In the genomic region with DNA sequence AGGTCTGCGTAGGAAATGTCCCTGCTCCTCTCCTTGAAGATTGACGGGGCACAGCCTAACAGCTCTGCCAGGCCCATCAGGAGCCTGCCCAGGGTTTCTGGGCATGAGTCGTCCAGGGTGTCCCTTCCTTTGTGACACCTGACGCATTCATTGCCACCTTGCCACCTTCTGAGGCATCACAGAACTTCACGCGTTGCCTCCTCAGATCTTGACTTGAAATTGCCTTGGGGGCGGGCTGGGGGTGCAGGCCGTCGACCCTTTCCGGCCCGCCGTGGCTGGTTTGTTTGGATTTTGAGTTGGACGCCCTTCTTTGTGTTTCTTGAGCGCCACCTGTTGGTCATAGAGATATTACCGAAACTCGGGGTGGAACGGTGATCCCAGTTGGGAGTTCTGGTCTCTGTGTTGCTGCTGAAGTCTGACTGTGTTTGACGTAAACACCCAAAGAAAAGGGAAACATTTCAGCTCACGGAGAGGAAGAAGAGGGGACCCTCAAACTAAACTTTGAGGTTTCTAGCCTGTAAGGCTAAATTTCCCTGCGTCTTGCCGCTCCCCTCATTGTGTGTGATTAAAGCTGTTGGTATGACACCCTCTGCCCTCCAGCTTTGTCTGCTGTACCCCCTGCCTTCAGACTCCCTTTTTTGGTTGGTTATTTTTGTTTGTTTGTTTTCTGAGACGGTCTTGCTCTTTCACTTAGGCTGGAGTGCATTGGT, we compare ENCODE assay signal across 7 cellular contexts. TPM values are rescaled to one million over a fixed set of nuclear protein-coding genes. Genes with fewer than 3 reads are reported as not detected.
DNase-seq lines count a peak whose midpoint lies in the region; ATAC-seq, FAIRE-seq and TF ChIP-seq lines count a peak whose summit lies in the region.

No MANE protein-coding gene starts in this region.

- ATAC-seq in HG03432 (IDR thresholded peaks at IDR 0.05; ENCODE audit: unreplicated experiment) = no peak

- no peak overlapping the region for H2AFZ ChIP-seq in keratinocyte (ENCODE audit: control insufficient read depth, low read length)

- no peaks in the 10 kb centered on the region for H4K20me1 ChIP-seq in keratinocyte (ENCODE audit: control insufficient read depth, extremely low read depth, insufficient read depth, low read length)

- H3K4me1 ChIP-seq in keratinocyte (ENCODE audit: control insufficient read depth, extremely low read depth, insufficient read depth, low read length) = peaks cover 7% of the 10 kb centered on the region

- H3K36me3 ChIP-seq in keratinocyte (ENCODE audit: control insufficient read depth in 2 of 2, extremely low read depth in 1 of 2, insufficient read depth in 2 of 2, low read length in 2 of 2) = peaks cover 4 to 8% of the 10 kb centered on the region in 2 experiments

- H3K4me2 ChIP-seq in keratinocyte (ENCODE audit: control insufficient read depth, extremely low read depth, insufficient read depth, low read depth, low read length) = peak overlapping the region; percentile 39

- H3K9me1 ChIP-seq in keratinocyte (ENCODE audit: control insufficient read depth, extremely low read depth, insufficient read depth, low read length) = no peaks in the 10 kb centered on the region

- no peak for FAIRE-seq in keratinocyte (lab: Jason Lieb, UNC)

- H3K9me3 ChIP-seq in keratinocyte (ENCODE audit: control insufficient read depth, low read depth, low read length) = no peaks in the 10 kb centered on the region

- H3K27ac ChIP-seq in VCaP (peak overlapping the region; percentile 56), keratinocyte (ENCODE audit: control insufficient read depth, insufficient read depth, low read length) (peak overlapping the region; percentile 30)

- peak overlapping the region in 1 of 3 experiments; percentile 19 for H3K4me3 ChIP-seq in keratinocyte (ENCODE audit: control insufficient read depth in 2 of 3, extremely low read depth in 1 of 3, insufficient read depth in 2 of 3, low read depth in 1 of 3, low read length in 3 of 3)

- H3K79me2 ChIP-seq in keratinocyte (ENCODE audit: control insufficient read depth, insufficient read depth, low read length) = peaks cover 67% of the 10 kb centered on the region

- dilution Hi-C loops in keratinocyte (cut with MboI; ENCODE audit: extremely low pct_ligation_motif_present, low sequenced_read_pairs) = no loop called here

- no peaks in the 10 kb centered on the region for H3K27me3 ChIP-seq in keratinocyte (ENCODE audit: control insufficient read depth, extremely low read depth, insufficient read depth, low read length)

- DNase-seq in NCI-H146 treated with DMSO at 0.1 percent for 48 hours (lab: John Stamatoyannopoulos, UW; ENCODE audit: unreplicated experiment) = peak; percentile 29
- DNase-seq in brain pericyte (ENCODE audit: low read depth, low spot score) = peak; percentile 52
- DNase-seq in keratinocyte (ENCODE audit: low read depth, low spot score) = no peak
- DNase-seq in stimulated activated CD4-positive, alpha-beta T cell treated with anti-CD3 and anti-CD28 coated beads, Interleukin-15, amount 100 ng/mL, for 48 hours (ENCODE audit: low read depth in 2 of 2) = peak; percentile 43 to 55

- H3K9ac ChIP-seq in keratinocyte (ENCODE audit: control insufficient read depth, extremely low read depth, insufficient read depth, low read length) = peak overlapping the region; percentile 22

- TF ChIP-seq CTCF in GM12873 (IDR thresholded peaks at IDR 0.05; ENCODE audit: insufficient read depth, low read depth, low read length, missing control alignments) (peak; percentile 76), VCaP (conservative IDR thresholded peaks at IDR 0.05) (peak; percentile 88), keratinocyte (optimal IDR thresholded peaks at IDR 0.05 in 1 of 3, IDR thresholded peaks at IDR 0.05 in 1 of 3, conservative IDR thresholded peaks at IDR 0.05 in 1 of 3; ENCODE audit: extremely low read depth in 1 of 3, insufficient read depth in 2 of 3, low read length in 3 of 3) (peak; percentile 70 to 76 (median 73))

RNA-seq across cellular contexts. Expression of gene MLXIP, which starts 44.6 kb away (rescaled TPM):
- 4.7 to 17.8 TPM (median 5.5 TPM) in 3 replicates for polyA plus RNA-seq in keratinocyte
- 7.1 TPM for polyA plus RNA-seq in keratinocyte (2011; ENCODE audit: low read depth)
- polyA plus RNA-seq in keratinocyte (2011; cell fraction: cytosol; rRNA removed) = 7.3 and 10.1 TPM in 2 replicates
- 37.9 and 81.1 TPM in 2 replicates for polyA plus RNA-seq in keratinocyte (2011; cell fraction: nucleus; rRNA removed)
- polyA plus RNA-seq in keratinocyte (2012; ENCODE audit: low replicate concordance) = 19.4 and 29.7 TPM in 2 replicates
- 15.1 to 65.2 TPM (median 19.5 TPM) in 3 replicates for polyA minus RNA-seq in keratinocyte
- polyA minus RNA-seq in keratinocyte (2011; cell fraction: cytosol; rRNA and poly(A)+ RNA removed) = 12.3 TPM
- 23.0 and 32.1 TPM in 2 replicates for polyA minus RNA-seq in keratinocyte (2011; cell fraction: nucleus; rRNA and poly(A)+ RNA removed)

RNA-seq across cellular contexts. Expression of gene IL31, which starts 50.8 kb away (rescaled TPM):
- not detected in 3 replicates for polyA plus RNA-seq in keratinocyte
- not detected for polyA plus RNA-seq in keratinocyte (2011; ENCODE audit: low read depth)
- polyA plus RNA-seq in keratinocyte (2011; cell fraction: cytosol; rRNA removed) = not detected in 2 replicates
- not detected in 2 replicates for polyA plus RNA-seq in keratinocyte (2011; cell fraction: nucleus; rRNA removed)
- not detected in 2 replicates for polyA plus RNA-seq in keratinocyte (2012; ENCODE audit: low replicate concordance)
- not detected in 3 replicates for polyA minus RNA-seq in keratinocyte
- polyA minus RNA-seq in keratinocyte (2011; cell fraction: cytosol; rRNA and poly(A)+ RNA removed) = not detected
- polyA minus RNA-seq in keratinocyte (2011; cell fraction: nucleus; rRNA and poly(A)+ RNA removed) = not detected in 2 replicates

RNA-seq across cellular contexts. Expression of gene LRRC43, which starts 59.7 kb away (rescaled TPM):
- 0.33 to 0.60 TPM (median 0.45 TPM) in 3 replicates for polyA plus RNA-seq in keratinocyte
- not detected for polyA plus RNA-seq in keratinocyte (2011; ENCODE audit: low read depth)
- polyA plus RNA-seq in keratinocyte (2011; cell fraction: cytosol; rRNA removed) = 0.17 and 0.26 TPM in 2 replicates
- 0.82 and 1.2 TPM in 2 replicates for polyA plus RNA-seq in keratinocyte (2011; cell fraction: nucleus; rRNA removed)
- polyA plus RNA-seq in keratinocyte (2012; ENCODE audit: low replicate concordance) = 0.38 and 0.57 TPM in 2 replicates
- not detected in 3 replicates for polyA minus RNA-seq in keratinocyte
- not detected for polyA minus RNA-seq in keratinocyte (2011; cell fraction: cytosol; rRNA and poly(A)+ RNA removed)
- not detected in 2 replicates for polyA minus RNA-seq in keratinocyte (2011; cell fraction: nucleus; rRNA and poly(A)+ RNA removed)
